Comparison of ENCODE assay signal across 32 cellular contexts in the genomic region with DNA sequence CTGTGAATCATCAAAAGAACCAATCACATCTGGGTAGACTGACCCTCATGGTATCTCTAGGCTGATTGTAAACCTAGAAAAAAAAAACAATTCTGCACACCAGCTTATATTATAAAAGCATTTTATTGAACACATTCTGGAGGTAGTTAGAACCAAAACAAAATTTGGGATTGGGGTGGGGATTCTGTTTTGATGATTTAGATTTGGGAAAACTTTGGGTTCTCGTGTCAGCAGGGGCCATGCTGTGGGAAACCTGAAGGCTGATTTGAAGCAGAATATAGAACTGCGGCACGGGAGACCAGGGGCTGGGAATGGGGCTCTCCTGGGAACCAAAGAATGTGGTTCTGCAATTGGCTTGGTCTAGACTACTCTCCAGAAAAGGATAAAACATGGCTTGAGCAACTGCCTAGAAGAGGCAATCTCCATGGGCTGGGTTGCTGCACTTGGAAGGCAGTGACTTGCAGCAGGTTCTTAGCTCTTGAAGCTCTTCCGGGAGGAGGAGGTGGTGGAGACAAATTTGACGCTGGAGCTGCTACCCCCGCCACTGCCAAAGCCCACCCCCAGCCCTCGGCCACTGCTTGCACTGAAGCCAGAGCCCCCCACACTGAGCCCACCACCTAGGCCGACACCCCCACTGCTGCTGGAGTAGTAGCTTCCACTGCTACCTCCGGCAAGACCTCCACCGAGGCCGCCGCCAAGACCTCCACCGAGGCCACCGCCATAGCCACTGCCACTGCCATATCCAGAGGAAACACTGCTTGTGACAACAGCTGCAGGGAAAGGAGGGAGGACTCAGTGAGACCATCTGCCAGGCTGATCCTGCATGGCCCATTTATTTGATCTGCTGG. TPM values are rescaled to one million over a fixed set of nuclear protein-coding genes. Genes with fewer than 3 reads are reported as not detected.
A peak's percentile ranks its signal among the peaks of the same experiment; 100 is the strongest.
DNase-seq lines count a peak whose midpoint lies in the region; FAIRE-seq and TF ChIP-seq lines count a peak whose summit lies in the region.
"Had no signal": no experiment of that assay in that cellular context is flagged by ENCODE, and none has a peak within 500 bp of the region (broad histone marks: within the 10 kb centered on the region; RNA-seq: fewer than 3 reads in every experiment).

No MANE protein-coding gene starts in this region.

- no peak overlapping the region for H2AFZ ChIP-seq in astrocyte (ENCODE audit: low read depth, low read length)
- no peak overlapping the region for H2AFZ ChIP-seq in keratinocyte (ENCODE audit: control insufficient read depth, low read length)

- H3K4me1 ChIP-seq in astrocyte (ENCODE audit: insufficient read depth, low read length), result no peaks in the 10 kb centered on the region
- H3K4me1 ChIP-seq in keratinocyte (ENCODE audit: control insufficient read depth, extremely low read depth, insufficient read depth, low read length), result peaks cover 23% of the 10 kb centered on the region
- H3K4me1 ChIP-seq: left ventricle myocardium inferior had no signal

- FAIRE-seq in astrocyte (lab: Jason Lieb, UNC) (no peak), keratinocyte (lab: Jason Lieb, UNC) (peak; percentile 29)
- FAIRE-seq: GM18507, RCC 7860, small intestine had no signal

- no peaks in the 10 kb centered on the region for H3K9me1 ChIP-seq in keratinocyte (ENCODE audit: control insufficient read depth, extremely low read depth, insufficient read depth, low read length)

- no peak for DNase-seq in astrocyte (ENCODE audit: low read depth)
- peak; percentile 62 for DNase-seq in coronary artery (ENCODE audit: low spot score)
- no peak for DNase-seq in keratinocyte (ENCODE audit: low read depth, low spot score)
- DNase-seq in erythroblast (lab: John Stamatoyannopoulos, UW), result no peak
- no peak for DNase-seq in stimulated activated CD4-positive, alpha-beta T cell treated with anti-CD3 and anti-CD28 coated beads, Interleukin-15, amount 100 ng/mL, for 24 hours
- DNase-seq in NCI-H1105 (lab: John Stamatoyannopoulos, UW), result no peak
- DNase-seq: activated CD4-positive, alpha-beta T cell treated with anti-CD3 and anti-CD28 coated beads for 36 hours; activated effector memory CD4-positive, alpha-beta T cell treated with anti-CD3 and anti-CD28 coated beads, Interleukin-2, amount 50 U/mL, for 16 hours; activated T-cell treated with anti-CD3 and anti-CD28 coated beads, Interleukin-2, amount 50 U/mL, for 24 hours; cortex of kidney; EL; immature natural killer cell; IMR-90; left ventricle myocardium inferior; midbrain; naive thymus-derived CD4-positive, alpha-beta T cell; NCI-H1694; NCI-H774; occipital lobe; small intestine; stimulated activated naive CD8-positive, alpha-beta T cell treated with anti-CD3 and anti-CD28 coated beads, Interleukin-15, Interleukin-2, amounts not matched to agents 100 U/mL and 50 U/mL, for 24 hours; T1000 had no signal

- TF ChIP-seq POLR2A in erythroblast (IDR thresholded peaks at IDR 0.05; ENCODE audit: low read length), result no peak

- H3K27ac ChIP-seq in astrocyte (ENCODE audit: low read depth, low read length) (no peak overlapping the region), coronary artery (no peak overlapping the region), keratinocyte (ENCODE audit: control insufficient read depth, insufficient read depth, low read length) (peak overlapping the region; percentile 98), skin epidermis (peak overlapping the region in 13 of 21 experiments; percentile 2 to 77 (median 55))
- H3K27ac ChIP-seq: BLaER1 treated with 17β-estradiol and CSF1 and Interleukin-3, amounts not matched to agents 10 nM and 100 nM; cardiac muscle cell; left ventricle myocardium inferior; VCaP had no signal

- H4K20me1 ChIP-seq in astrocyte (ENCODE audit: insufficient read depth, low read length), result no peaks in the 10 kb centered on the region
- H4K20me1 ChIP-seq in keratinocyte (ENCODE audit: control insufficient read depth, extremely low read depth, insufficient read depth, low read length), result peaks cover 41% of the 10 kb centered on the region
- H4K20me1 ChIP-seq: BLaER1 treated with 17β-estradiol and CSF1 and Interleukin-3, amounts not matched to agents 10 nM and 100 nM had no signal

- H3K36me3 ChIP-seq in astrocyte (ENCODE audit: insufficient read depth, low read length), result no peaks in the 10 kb centered on the region
- H3K36me3 ChIP-seq in keratinocyte (ENCODE audit: control insufficient read depth in 2 of 2, extremely low read depth in 1 of 2, insufficient read depth in 2 of 2, low read length in 2 of 2), result peaks cover 24 to 44% of the 10 kb centered on the region in 2 experiments
- H3K36me3 ChIP-seq: BLaER1 treated with 17β-estradiol and CSF1 and Interleukin-3, amounts not matched to agents 10 nM and 100 nM; cardiac muscle cell; left ventricle myocardium inferior had no signal

- no peak overlapping the region for H3K9ac ChIP-seq in astrocyte (ENCODE audit: low read length)
- H3K9ac ChIP-seq in keratinocyte (ENCODE audit: control insufficient read depth, extremely low read depth, insufficient read depth, low read length), result no peak overlapping the region
- H3K9ac ChIP-seq: BLaER1 treated with 17β-estradiol and CSF1 and Interleukin-3, amounts not matched to agents 10 nM and 100 nM had no signal

- H3K27me3 ChIP-seq in astrocyte (ENCODE audit: insufficient read depth, low read length), result peaks cover 8% of the 10 kb centered on the region
- no peaks in the 10 kb centered on the region for H3K27me3 ChIP-seq in keratinocyte (ENCODE audit: control insufficient read depth, extremely low read depth, insufficient read depth, low read length)
- H3K27me3 ChIP-seq: BLaER1 treated with 17β-estradiol and CSF1 and Interleukin-3, amounts not matched to agents 10 nM and 100 nM had no signal

- peaks cover 45% of the 10 kb centered on the region for H3K27me3 Mint-ChIP-seq in astrocyte (ENCODE audit: low read depth, unreplicated experiment)

- H3K4me3 ChIP-seq in astrocyte (ENCODE audit: insufficient read depth, low read depth, low read length) (no peak overlapping the region), coronary artery (no peak overlapping the region), keratinocyte (ENCODE audit: control insufficient read depth in 2 of 3, extremely low read depth in 1 of 3, insufficient read depth in 2 of 3, low read depth in 1 of 3, low read length in 3 of 3) (no peak overlapping the region), skin epidermis (peak overlapping the region in 2 of 7 experiments; percentile 37 to 46)
- H3K4me3 ChIP-seq: BLaER1 treated with 17β-estradiol and CSF1 and Interleukin-3, amounts not matched to agents 10 nM and 100 nM; cardiac muscle cell; left ventricle myocardium inferior had no signal

- H3K27ac Mint-ChIP-seq in astrocyte (ENCODE audit: unreplicated experiment), result peak overlapping the region; percentile 27
- H3K27ac Mint-ChIP-seq: activated CD4-positive, alpha-beta T cell treated with anti-CD3 and anti-CD28 coated beads for 36 hours; activated naive CD8-positive, alpha-beta T cell; activated T-cell treated with anti-CD3 and anti-CD28 coated beads, Interleukin-2, amount 50 U/mL, for 24 hours; immature natural killer cell; naive thymus-derived CD4-positive, alpha-beta T cell had no signal

- H3K79me2 ChIP-seq in astrocyte (ENCODE audit: insufficient read depth, low read length) (no peaks in the 10 kb centered on the region), keratinocyte (ENCODE audit: control insufficient read depth, insufficient read depth, low read length) (peaks cover 18% of the 10 kb centered on the region)

- H3K9me3 ChIP-seq in astrocyte (ENCODE audit: insufficient read depth, low read depth, low read length) (no peaks in the 10 kb centered on the region), keratinocyte (ENCODE audit: control insufficient read depth, low read depth, low read length) (no peaks in the 10 kb centered on the region)

- H3K4me2 ChIP-seq in astrocyte (ENCODE audit: low read length) (no peak overlapping the region), keratinocyte (ENCODE audit: control insufficient read depth, extremely low read depth, insufficient read depth, low read depth, low read length) (no peak overlapping the region)
- H3K4me2 ChIP-seq: BLaER1 treated with 17β-estradiol and CSF1 and Interleukin-3, amounts not matched to agents 10 nM and 100 nM had no signal

- peaks cover 3% of the 10 kb centered on the region for H3K36me3 Mint-ChIP-seq in astrocyte (ENCODE audit: low read depth, unreplicated experiment)

- H3K9me3 Mint-ChIP-seq in astrocyte (ENCODE audit: unreplicated experiment), result no peaks in the 10 kb centered on the region

- H3K4me3 Mint-ChIP-seq in astrocyte (ENCODE audit: unreplicated experiment), result no peak overlapping the region
- H3K4me3 Mint-ChIP-seq: activated CD4-positive, alpha-beta T cell treated with anti-CD3 and anti-CD28 coated beads for 36 hours; activated naive CD8-positive, alpha-beta T cell; activated T-cell treated with anti-CD3 and anti-CD28 coated beads, Interleukin-2, amount 50 U/mL, for 24 hours; immature natural killer cell; naive thymus-derived CD4-positive, alpha-beta T cell had no signal

- no peaks in the 10 kb centered on the region for H3K4me1 Mint-ChIP-seq in astrocyte (ENCODE audit: low read depth, unreplicated experiment)
- H3K4me1 Mint-ChIP-seq: activated CD4-positive, alpha-beta T cell treated with anti-CD3 and anti-CD28 coated beads for 36 hours; immature natural killer cell; naive thymus-derived CD4-positive, alpha-beta T cell had no signal

- dilution Hi-C loops in keratinocyte (cut with MboI; ENCODE audit: extremely low pct_ligation_motif_present, low sequenced_read_pairs), result no loop called here

- TF ChIP-seq CTCF in astrocyte (IDR thresholded peaks at IDR 0.05; ENCODE audit: insufficient read depth, low read depth, low read length), result no peak
- TF ChIP-seq CTCF in coronary artery (IDR thresholded peaks at IDR 0.05), result no peak
- TF ChIP-seq CTCF in keratinocyte (optimal IDR thresholded peaks at IDR 0.05 in 1 of 3, IDR thresholded peaks at IDR 0.05 in 1 of 3, conservative IDR thresholded peaks at IDR 0.05 in 1 of 3; ENCODE audit: extremely low read depth in 1 of 3, insufficient read depth in 2 of 3, low read length in 3 of 3), result no peak

RNA-seq across cellular contexts. Expression of gene KRT5, which starts 5.5 kb away (rescaled TPM):
- 0.25 TPM in 1 of 2 replicates, not detected in the other for total RNA-seq in astrocyte
- polyA plus RNA-seq in keratinocyte, result 14,274 to 15,814 TPM (median 15,322 TPM) in 3 replicates
- 65,106 TPM for polyA plus RNA-seq in keratinocyte (2011; ENCODE audit: low read depth)
- polyA plus RNA-seq in keratinocyte (2011; cell fraction: cytosol; rRNA removed), result 14,617 and 16,515 TPM in 2 replicates
- polyA plus RNA-seq in keratinocyte (2011; cell fraction: nucleus; rRNA removed), result 13,124 and 13,753 TPM in 2 replicates
- polyA plus RNA-seq in keratinocyte (2012; ENCODE audit: low replicate concordance), result 14,417 and 19,307 TPM in 2 replicates
- 14,077 to 29,017 TPM (median 19,306 TPM) in 3 replicates for polyA minus RNA-seq in keratinocyte
- 38,935 TPM for polyA minus RNA-seq in keratinocyte (2011; cell fraction: cytosol; rRNA and poly(A)+ RNA removed)
- polyA minus RNA-seq in keratinocyte (2011; cell fraction: nucleus; rRNA and poly(A)+ RNA removed), result 7,770 and 7,938 TPM in 2 replicates
- total RNA-seq: activated CD4-positive, alpha-beta T cell treated with anti-CD3 and anti-CD28 coated beads for 36 hours; cardiac muscle cell; glomerular endothelial cell; IMR-90; left ventricle myocardium inferior; LHCN-M2 had no signal
- polyA plus RNA-seq: AG04450; immature natural killer cell; IMR-90; naive thymus-derived CD4-positive, alpha-beta T cell had no signal

RNA-seq across cellular contexts. Expression of gene KRT6A, which starts 21.6 kb away (rescaled TPM):
- 0.95 and 1.4 TPM in 2 replicates for total RNA-seq in astrocyte
- 10,395 to 23,012 TPM (median 12,338 TPM) in 3 replicates for polyA plus RNA-seq in keratinocyte
- 36,695 TPM for polyA plus RNA-seq in keratinocyte (2011; ENCODE audit: low read depth)
- polyA plus RNA-seq in keratinocyte (2011; cell fraction: cytosol; rRNA removed), result 11,622 and 15,916 TPM in 2 replicates
- 13,095 and 13,115 TPM in 2 replicates for polyA plus RNA-seq in keratinocyte (2011; cell fraction: nucleus; rRNA removed)
- polyA plus RNA-seq in keratinocyte (2012; ENCODE audit: low replicate concordance), result 9,877 and 13,559 TPM in 2 replicates
- 12,898 to 17,765 TPM (median 16,942 TPM) in 3 replicates for polyA minus RNA-seq in keratinocyte
- 17,686 TPM for polyA minus RNA-seq in keratinocyte (2011; cell fraction: cytosol; rRNA and poly(A)+ RNA removed)
- polyA minus RNA-seq in keratinocyte (2011; cell fraction: nucleus; rRNA and poly(A)+ RNA removed), result 6,738 and 7,678 TPM in 2 replicates
- total RNA-seq: activated CD4-positive, alpha-beta T cell treated with anti-CD3 and anti-CD28 coated beads for 36 hours; cardiac muscle cell; glomerular endothelial cell; IMR-90; left ventricle myocardium inferior; LHCN-M2; naive thymus-derived CD4-positive, alpha-beta T cell had no signal
- polyA plus RNA-seq: AG04450; immature natural killer cell; IMR-90; naive thymus-derived CD4-positive, alpha-beta T cell had no signal

RNA-seq across cellular contexts. Expression of gene KRT71, which starts 38.2 kb away (rescaled TPM):
- not detected in 2 replicates for total RNA-seq in astrocyte
- polyA plus RNA-seq in keratinocyte, result not detected in 3 replicates
- not detected for polyA plus RNA-seq in keratinocyte (2011; ENCODE audit: low read depth)
- not detected in 2 replicates for polyA plus RNA-seq in keratinocyte (2011; cell fraction: cytosol; rRNA removed)
- not detected in 2 replicates for polyA plus RNA-seq in keratinocyte (2011; cell fraction: nucleus; rRNA removed)
- not detected in 2 replicates for polyA plus RNA-seq in keratinocyte (2012; ENCODE audit: low replicate concordance)
- not detected in 3 replicates for polyA minus RNA-seq in keratinocyte
- polyA minus RNA-seq in keratinocyte (2011; cell fraction: cytosol; rRNA and poly(A)+ RNA removed), result not detected
- not detected in 2 replicates for polyA minus RNA-seq in keratinocyte (2011; cell fraction: nucleus; rRNA and poly(A)+ RNA removed)
- total RNA-seq: activated CD4-positive, alpha-beta T cell treated with anti-CD3 and anti-CD28 coated beads for 36 hours; cardiac muscle cell; glomerular endothelial cell; IMR-90; left ventricle myocardium inferior; LHCN-M2; naive thymus-derived CD4-positive, alpha-beta T cell; occipital lobe had no signal
- polyA plus RNA-seq: AG04450; cardiac muscle cell; immature natural killer cell; IMR-90; naive thymus-derived CD4-positive, alpha-beta T cell; small intestine had no signal

RNA-seq across cellular contexts. Expression of gene KRT6C, which starts 41.1 kb away (rescaled TPM):
- total RNA-seq in astrocyte, result not detected in 2 replicates
- 203 to 1,358 TPM (median 357 TPM) in 3 replicates for polyA plus RNA-seq in keratinocyte
- 180 TPM for polyA plus RNA-seq in keratinocyte (2011; ENCODE audit: low read depth)
- 276 and 391 TPM in 2 replicates for polyA plus RNA-seq in keratinocyte (2011; cell fraction: cytosol; rRNA removed)
- polyA plus RNA-seq in keratinocyte (2011; cell fraction: nucleus; rRNA removed), result 374 and 380 TPM in 2 replicates
- 210 and 280 TPM in 2 replicates for polyA plus RNA-seq in keratinocyte (2012; ENCODE audit: low replicate concordance)
- 453 to 1,813 TPM (median 710 TPM) in 3 replicates for polyA minus RNA-seq in keratinocyte
- polyA minus RNA-seq in keratinocyte (2011; cell fraction: cytosol; rRNA and poly(A)+ RNA removed), result 562 TPM
- 354 and 380 TPM in 2 replicates for polyA minus RNA-seq in keratinocyte (2011; cell fraction: nucleus; rRNA and poly(A)+ RNA removed)
- total RNA-seq: activated CD4-positive, alpha-beta T cell treated with anti-CD3 and anti-CD28 coated beads for 36 hours; cardiac muscle cell; glomerular endothelial cell; IMR-90; left ventricle myocardium inferior; LHCN-M2; naive thymus-derived CD4-positive, alpha-beta T cell; occipital lobe had no signal
- polyA plus RNA-seq: AG04450; cardiac muscle cell; immature natural killer cell; IMR-90; naive thymus-derived CD4-positive, alpha-beta T cell had no signal

RNA-seq across cellular contexts. Expression of gene KRT74, which starts 58.9 kb away (rescaled TPM):
- total RNA-seq in astrocyte, result not detected in 2 replicates
- 0.10 to 0.36 TPM (median 0.17 TPM) in 3 replicates for polyA plus RNA-seq in keratinocyte
- not detected for polyA plus RNA-seq in keratinocyte (2011; ENCODE audit: low read depth)
- polyA plus RNA-seq in keratinocyte (2011; cell fraction: cytosol; rRNA removed), result 0.07 and 0.12 TPM in 2 replicates
- 0.98 and 1.1 TPM in 2 replicates for polyA plus RNA-seq in keratinocyte (2011; cell fraction: nucleus; rRNA removed)
- polyA plus RNA-seq in keratinocyte (2012; ENCODE audit: low replicate concordance), result 0.07 and 0.24 TPM in 2 replicates
- polyA minus RNA-seq in keratinocyte, result 0.19 TPM in 1 of 3 replicates, not detected in the others
- polyA minus RNA-seq in keratinocyte (2011; cell fraction: cytosol; rRNA and poly(A)+ RNA removed), result not detected
- polyA minus RNA-seq in keratinocyte (2011; cell fraction: nucleus; rRNA and poly(A)+ RNA removed), result 0.23 TPM in 1 of 2 replicates, not detected in the other
- total RNA-seq: activated CD4-positive, alpha-beta T cell treated with anti-CD3 and anti-CD28 coated beads for 36 hours; cardiac muscle cell; glomerular endothelial cell; IMR-90; LHCN-M2; occipital lobe had no signal
- polyA plus RNA-seq: AG04450; cardiac muscle cell; immature natural killer cell; IMR-90; naive thymus-derived CD4-positive, alpha-beta T cell had no signal

Comparison
In these comparisons a context has a peak if more than half of its experiments do, and no peak if none do; other contexts are left out.
1. H3K27ac ChIP-seq: peak in keratinocyte (single experiment) and skin epidermis (13 of 21); none in astrocyte (single experiment) and coronary artery (0 of 2).